In genomic region chr2:60297296-60298010, GRCh38 we compare ENCODE assay signal across 1 cellular context.
A peak's percentile ranks its signal among the peaks of the same experiment; 100 is the strongest.
TF ChIP-seq lines count a peak whose summit lies in the region.

No MANE protein-coding gene starts in this region.

TF ChIP-seq in K562, 482 proteins besides CTCF, POLR2A, EP300 and RAD21:
- TF ChIP-seq L3MBTL2 (IDR thresholded peaks at IDR 0.05) (peak; percentile 58), BHLHE40 (IDR thresholded peaks at IDR 0.05; ENCODE audit: low read length) (peak; percentile 23; the same call in 1 of the 2 replicates), ZBTB17 (CRISPR knock-in tag; IDR thresholded peaks at IDR 0.05) (no peak), CEBPG (CRISPR knock-in tag; IDR thresholded peaks at IDR 0.05) (no peak), CEBPG (tag; conservative IDR thresholded peaks at IDR 0.05 in 1 of 2, IDR thresholded peaks at IDR 0.05 in 1 of 2) (no peak), MGA (IDR thresholded peaks at IDR 0.05) (peak; percentile 55)
- TF ChIP-seq, protein P1, sequence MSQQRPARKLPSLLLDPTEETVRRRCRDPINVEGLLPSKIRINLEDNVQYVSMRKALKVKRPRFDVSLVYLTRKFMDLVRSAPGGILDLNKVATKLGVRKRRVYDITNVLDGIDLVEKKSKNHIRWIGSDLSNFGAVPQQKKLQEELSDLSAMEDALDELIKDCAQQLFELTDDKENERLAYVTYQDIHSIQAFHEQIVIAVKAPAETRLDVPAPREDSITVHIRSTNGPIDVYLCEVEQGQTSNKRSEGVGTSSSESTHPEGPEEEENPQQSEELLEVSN (IDR thresholded peaks at IDR 0.05; ENCODE audit: borderline replicate concordance in 1 of 2, extremely low read depth in 1 of 2, insufficient read depth in 1 of 2, insufficient read length in 1 of 2, low read depth in 1 of 2, low read length in 1 of 2, poor library complexity in 1 of 2, severe bottlenecking in 1 of 2): peak in 1 of 2 experiments; percentile 76
